Comparison of ENCODE assay signal across 22 cellular contexts in the genomic region with DNA sequence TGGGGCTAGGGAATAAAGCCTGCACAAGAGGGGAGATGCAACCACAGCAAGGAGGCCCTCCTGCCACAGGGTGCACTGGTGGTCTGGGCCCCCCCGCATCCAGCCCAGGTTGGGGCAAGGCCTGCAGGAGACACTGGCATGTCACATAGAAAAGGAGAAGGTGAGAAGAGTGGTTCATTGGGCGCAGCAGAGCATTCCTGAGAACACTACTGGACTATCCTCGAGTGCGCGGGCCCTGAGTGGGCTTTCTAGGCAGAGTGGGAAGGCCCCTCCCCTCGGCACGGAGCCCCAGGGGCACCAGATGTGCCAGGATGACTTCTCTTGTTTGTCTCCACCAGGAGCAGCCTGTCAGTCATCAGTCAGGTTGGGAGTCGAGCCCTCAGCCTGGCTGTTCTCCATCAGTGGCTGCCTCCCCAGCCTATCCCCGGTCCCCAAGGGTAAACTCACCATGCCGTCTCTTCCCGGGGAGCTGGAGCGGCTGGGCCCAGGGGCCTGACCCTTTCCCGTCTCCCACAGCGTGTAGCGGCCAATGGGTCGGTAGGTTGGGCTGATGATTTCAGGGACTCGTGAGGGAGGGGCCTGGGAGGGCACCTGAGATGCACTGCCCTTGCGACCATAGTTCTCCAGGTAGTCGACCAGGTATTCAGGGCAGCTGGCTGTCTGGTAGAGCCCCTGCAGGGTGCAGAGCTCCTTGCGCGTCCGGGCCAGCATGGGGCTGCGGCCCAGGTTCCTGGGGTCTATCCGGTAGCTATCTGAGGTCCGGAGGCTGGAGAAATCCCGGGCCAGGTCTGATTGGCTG. TPM values are rescaled to one million over a fixed set of nuclear protein-coding genes. Genes with fewer than 3 reads are reported as not detected.
DNase-seq lines count a peak whose midpoint lies in the region; ATAC-seq and TF ChIP-seq lines count a peak whose summit lies in the region.
"Had no signal": no experiment of that assay in that cellular context is flagged by ENCODE, and none has a peak within 500 bp of the region (broad histone marks: within the 10 kb centered on the region; RNA-seq: fewer than 3 reads in every experiment).

No MANE protein-coding gene starts in this region.

- H3K9me3 ChIP-seq in right cardiac atrium (ENCODE audit: control insufficient read depth, low read length) (no peaks in the 10 kb centered on the region), psoas muscle (no peaks in the 10 kb centered on the region)
- H3K9me3 ChIP-seq: mucosa of descending colon, neutrophil, SK-N-SH had no signal

- peak; percentile 2 for DNase-seq in 8988T
- no peak for DNase-seq in RWPE1 (ENCODE audit: low spot score)
- DNase-seq in right cardiac atrium, result peak in 1 of 3 donors; percentile 53
- peak; percentile 50 to 89 for DNase-seq in psoas muscle
- no peak for DNase-seq in activated CD4-positive, alpha-beta T cell treated with anti-CD3 and anti-CD28 coated beads for 48 hours
- DNase-seq: activated CD4-positive, alpha-beta T cell treated with anti-CD3 and anti-CD28 coated beads, Interleukin-2, amount 10 ng/mL, durations not matched to agents 7 days and 5 days; activated effector memory CD4-positive, alpha-beta T cell treated with Interleukin-2 at 50 U/mL for 16 hours; brain microvascular endothelial cell; CD4-positive, CD25-positive, alpha-beta regulatory T cell; GOT3; IMR-90; mucosa of descending colon; stimulated activated naive CD8-positive, alpha-beta T cell treated with anti-CD3 and anti-CD28 coated beads, Interleukin-15, amount 100 ng/mL, for 72 hours; T-helper 2 cell had no signal

- no peak overlapping the region for H3K4me3 ChIP-seq in right cardiac atrium (ENCODE audit: low read length)
- H3K4me3 ChIP-seq in psoas muscle, result peak overlapping the region; percentile 84
- H3K4me3 ChIP-seq: mucosa of descending colon had no signal

- H3K27me3 ChIP-seq in right cardiac atrium (ENCODE audit: control insufficient read depth, insufficient read depth) (no peaks in the 10 kb centered on the region), psoas muscle (ENCODE audit: insufficient read depth in 3 of 3, low read length in 2 of 3) (no peaks in the 10 kb centered on the region)

- no peaks in the 10 kb centered on the region for H3K36me3 ChIP-seq in psoas muscle (ENCODE audit: insufficient read depth in 1 of 2, low read depth in 1 of 2)
- H3K36me3 ChIP-seq: brain microvascular endothelial cell, neutrophil had no signal

- H3K27ac ChIP-seq in RWPE1 (peak overlapping the region; percentile 100), right cardiac atrium (ENCODE audit: low read length) (peak overlapping the region; percentile 69), psoas muscle (peak overlapping the region; percentile 97)
- H3K27ac ChIP-seq: brain microvascular endothelial cell, neutrophil had no signal

- intact Hi-C loops in right cardiac atrium (cut with DNase I) (loop anchor here in 1 of 4 donors (2.0 kb wide), 1 partner anchor 16 kb away; no protein-coding TSS in a partner anchor), psoas muscle (cut with DNase I) (no loop called here)

- CTCF ChIA-PET in RWPE1 (lab: Yijun Ruan, JAX), result interaction anchor here (0.5 to 7.6 kb wide), 11 partner anchors 9 to 552 kb away, joined by 3 to 77 read pairs (median 5); a partner anchor contains a TSS

- ATAC-seq in right cardiac atrium (no peak), psoas muscle (peak; percentile 6 to 21 (median 14)), HG02763 (IDR thresholded peaks at IDR 0.05; ENCODE audit: unreplicated experiment) (no peak), HG03457 (IDR thresholded peaks at IDR 0.05; ENCODE audit: unreplicated experiment) (no peak)
- ATAC-seq: left lobe of liver, mucosa of descending colon had no signal

- WGBS in right cardiac atrium, result 76% methylated on average over 26 of the region's 26 CpGs
- WGBS in psoas muscle, 3 donors, result 30 to 54% (median 36%) methylated on average over 26 of the region's 26 CpGs

- POLR2A ChIA-PET in RWPE1 (lab: Yijun Ruan, JAX; ENCODE audit: low non-redundant PET), result interaction anchor here (0.7 kb wide), 1 partner anchor 33 kb away, joined by 3 read pairs; no protein-coding TSS in a partner anchor

- peaks cover 17% of the 10 kb centered on the region for H3K4me1 ChIP-seq in right cardiac atrium (ENCODE audit: control insufficient read depth, insufficient read depth, low read length)
- peaks cover 90% of the 10 kb centered on the region for H3K4me1 ChIP-seq in psoas muscle

- no peak for TF ChIP-seq CTCF in RWPE1 (conservative IDR thresholded peaks at IDR 0.05; ENCODE audit: low read depth)
- TF ChIP-seq CTCF in psoas muscle (IDR thresholded peaks at IDR 0.05), result no peak

RNA-seq across cellular contexts. Expression of a gene that starts 9.0 kb away (rescaled TPM):
- total RNA-seq in right cardiac atrium, result 10 to 100 TPM; 57.3 to 98.4 (median 95.7) TPM
- polyA plus RNA-seq in right cardiac atrium, result 57.1 TPM
- total RNA-seq in psoas muscle, result 100 to 1,000 TPM in 3 of 4 donors, 10 to 100 TPM in 1; 75.8 to 210 (median 156) TPM
- 10 to 100 TPM; 49.0 to 76.4 (median 57.4) TPM for polyA plus RNA-seq in psoas muscle

RNA-seq across cellular contexts. Expression of a gene that starts 26.0 kb away (rescaled TPM):
- total RNA-seq in right cardiac atrium (under 1 TPM in 1 of 4 donors, not detected in 3; 0.06 TPM), psoas muscle (not detected)
- polyA plus RNA-seq in right cardiac atrium (0.02 TPM), psoas muscle (under 1 TPM in 2 of 3 donors, not detected in 1; 0.01 to 0.05 TPM)
- total RNA-seq: activated CD4-positive, alpha-beta T cell treated with anti-CD3 and anti-CD28 coated beads, Interleukin-2, amount 10 ng/mL, durations not matched to agents 7 days and 5 days; CD4-positive, CD25-positive, alpha-beta regulatory T cell; IMR-90; left lobe of liver; M059J; mucosa of descending colon; RPMI7951; ureter had no signal
- polyA plus RNA-seq: CD4-positive, CD25-positive, alpha-beta regulatory T cell; IMR-90; SK-N-SH had no signal

RNA-seq across cellular contexts. Expression of a gene that starts 31.8 kb away (rescaled TPM):
- 10 to 100 TPM; 21.4 to 31.0 (median 24.1) TPM for total RNA-seq in right cardiac atrium
- 27.1 TPM for polyA plus RNA-seq in right cardiac atrium
- 10 to 100 TPM in 1 of 4 donors, 1 to 10 TPM in 3; 5.3 to 11.6 (median 8.8) TPM for total RNA-seq in psoas muscle
- polyA plus RNA-seq in psoas muscle, result 10 to 100 TPM in 1 of 3 donors, 1 to 10 TPM in 2; 3.2 to 12.0 (median 4.7) TPM
- total RNA-seq: activated CD4-positive, alpha-beta T cell treated with anti-CD3 and anti-CD28 coated beads, Interleukin-2, amount 10 ng/mL, durations not matched to agents 7 days and 5 days; CD4-positive, CD25-positive, alpha-beta regulatory T cell had no signal
- polyA plus RNA-seq: CD4-positive, CD25-positive, alpha-beta regulatory T cell had no signal

RNA-seq across cellular contexts. Expression of a gene that starts 38.1 kb away (rescaled TPM):
- total RNA-seq in right cardiac atrium (10 to 100 TPM; 12.7 to 19.6 (median 15.2) TPM), psoas muscle (1 to 10 TPM; 6.1 to 8.8 (median 7.5) TPM)
- polyA plus RNA-seq in right cardiac atrium (9.7 TPM), psoas muscle (1 to 10 TPM; 5.8 to 8.9 (median 7.1) TPM)

RNA-seq across cellular contexts. Expression of a gene that starts 50.5 kb away (rescaled TPM):
- total RNA-seq in right cardiac atrium (1 to 10 TPM in 3 of 4 donors, under 1 TPM in 1; 0.74 to 2.9 (median 1.8) TPM), psoas muscle (1 to 10 TPM in 3 of 4 donors, under 1 TPM in 1; 0.42 to 2.1 (median 1.4) TPM)
- polyA plus RNA-seq in right cardiac atrium (4.3 TPM), psoas muscle (1 to 10 TPM in 1 of 3 donors, under 1 TPM in 2; 0.93 to 6.4 (median 1.00) TPM)
- total RNA-seq: CD4-positive, CD25-positive, alpha-beta regulatory T cell had no signal
- polyA plus RNA-seq: CD4-positive, CD25-positive, alpha-beta regulatory T cell had no signal

Comparison
In these comparisons a context has a peak if more than half of its experiments do, and no peak if none do; other contexts are left out.
1. DNase-seq: peak in 8988T (single experiment) and psoas muscle (2 of 2); none in RWPE1 (single experiment) and activated CD4-positive, alpha-beta T cell treated with anti-CD3 and anti-CD28 coated beads for 48 hours (single experiment).
2. ATAC-seq: peak in psoas muscle (4 of 4); none in right cardiac atrium (0 of 2), HG02763 (single experiment) and HG03457 (single experiment).
3. Peak in every context shown above with its lines, with median percentiles within 50 percentile points of each other: H3K27ac ChIP-seq.